Comparison of ENCODE assay signal across 10 cellular contexts in the genomic region with DNA sequence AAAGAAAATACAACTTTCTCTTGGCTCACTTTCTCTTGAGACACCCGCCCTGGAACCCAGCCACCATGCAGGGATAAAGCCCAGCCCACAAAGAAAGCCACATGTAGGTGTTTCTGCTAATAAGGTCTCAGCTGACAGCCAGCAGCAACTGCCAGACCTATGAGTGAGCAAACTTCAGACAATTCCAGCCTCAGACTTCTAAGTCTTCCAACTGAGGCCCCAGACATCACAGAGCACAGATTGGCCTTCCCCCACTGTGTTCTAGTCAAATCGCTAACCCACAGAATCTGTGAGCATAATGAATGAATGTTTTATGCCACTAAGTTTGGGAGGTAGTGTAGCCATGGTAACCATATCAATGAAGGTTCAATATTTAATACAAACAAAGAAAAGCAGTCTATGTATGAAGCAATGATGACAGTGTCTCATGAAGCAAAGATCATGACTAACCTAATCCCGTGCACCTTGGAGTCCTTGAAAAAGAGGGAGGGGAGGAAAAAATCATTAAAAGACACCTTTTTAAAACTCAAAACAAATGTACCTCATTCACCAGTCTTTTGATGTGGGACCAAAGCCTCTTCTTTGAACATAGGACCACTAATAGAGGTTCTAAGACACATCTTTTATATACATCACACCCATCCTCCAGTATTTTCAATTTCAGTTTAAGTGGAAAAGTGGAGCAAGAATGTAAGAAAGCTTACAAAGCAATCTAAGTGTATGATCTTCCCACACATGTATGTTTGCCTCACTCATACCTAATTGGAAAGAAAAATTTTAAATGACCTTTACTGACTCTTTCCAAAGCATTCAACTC. TPM values are rescaled to one million over a fixed set of nuclear protein-coding genes. Genes with fewer than 3 reads are reported as not detected.
DNase-seq lines count a peak whose midpoint lies in the region; ATAC-seq lines count a peak whose summit lies in the region.
"Had no signal": no experiment of that assay in that cellular context is flagged by ENCODE, and none has a peak within 500 bp of the region (broad histone marks: within the 10 kb centered on the region; RNA-seq: fewer than 3 reads in every experiment).

No MANE protein-coding gene starts in this region.

- H3K4me1 ChIP-seq in ACC112 (ENCODE audit: control insufficient read depth, insufficient read depth, low read length, unreplicated experiment) (peaks cover 10% of the 10 kb centered on the region), GM23248 (ENCODE audit: insufficient read depth) (peaks cover 27% of the 10 kb centered on the region)

- H3K27ac ChIP-seq in ACC112 (ENCODE audit: low read depth, low read length): peak overlapping the region; percentile 22; the same call in 1 of the 2 replicates
- peak overlapping the region; percentile 35 for H3K27ac ChIP-seq in GM23248
- H3K27ac ChIP-seq: BLaER1 treated with 17β-estradiol and CSF1 and Interleukin-3, amounts not matched to agents 10 nM and 100 nM had no signal

- peaks cover 13% of the 10 kb centered on the region for H3K79me2 ChIP-seq in ACC112 (ENCODE audit: control insufficient read depth, insufficient read depth, low read length, unreplicated experiment)
- H3K79me2 ChIP-seq in GM23248 (ENCODE audit: insufficient read depth): peaks cover 15% of the 10 kb centered on the region

- no peaks in the 10 kb centered on the region for H3K9me3 Mint-ChIP-seq in activated T-cell treated with anti-CD3 and anti-CD28 coated beads, Interleukin-2, amount 50 U/mL, for 24 hours

- H2AFZ ChIP-seq in ACC112 (ENCODE audit: low read length, unreplicated experiment): no peak overlapping the region
- no peak overlapping the region for H2AFZ ChIP-seq in GM23248

- no peak for ATAC-seq in GM19395 (IDR thresholded peaks at IDR 0.05; ENCODE audit: unreplicated experiment)
- no peak for ATAC-seq in sciatic nerve

- H3K4me3 Mint-ChIP-seq in activated T-cell treated with anti-CD3 and anti-CD28 coated beads, Interleukin-2, amount 50 U/mL, for 24 hours: peak overlapping the region; percentile 63

- intact Hi-C loops in sciatic nerve (cut with DNase I): no loop called here

- H3K4me2 ChIP-seq in GM23248 (ENCODE audit: unreplicated experiment): peak overlapping the region; percentile 3
- H3K4me2 ChIP-seq: BLaER1 treated with 17β-estradiol and CSF1 and Interleukin-3, amounts not matched to agents 10 nM and 100 nM had no signal

- WGBS in GM23248 (ENCODE audit: low coverage in 1 of 2, low lambda C conversion rate in 2 of 2, missing lambda C conversion rate in 2 of 2), 2 experiments: 87 to 95% methylated on average over 3 of the region's 3 CpGs

- no peak overlapping the region for H3K9ac ChIP-seq in GM23248
- H3K9ac ChIP-seq: BLaER1 treated with 17β-estradiol and CSF1 and Interleukin-3, amounts not matched to agents 10 nM and 100 nM had no signal

- H4K20me1 ChIP-seq in GM23248 (ENCODE audit: insufficient read depth): no peaks in the 10 kb centered on the region

- H3K27me3 ChIP-seq in ACC112 (ENCODE audit: insufficient read depth, low read length): no peaks in the 10 kb centered on the region
- H3K27me3 ChIP-seq in GM23248 (replicated peaks; ENCODE audit: insufficient read depth): no peaks in the 10 kb centered on the region
- H3K27me3 ChIP-seq: BLaER1 treated with 17β-estradiol and CSF1 and Interleukin-3, amounts not matched to agents 10 nM and 100 nM; MG63 had no signal

- H3K4me1 Mint-ChIP-seq in activated T-cell treated with anti-CD3 and anti-CD28 coated beads, Interleukin-2, amount 50 U/mL, for 24 hours (ENCODE audit: low read depth): peaks cover 58% of the 10 kb centered on the region

- H3K4me3 ChIP-seq in ACC112 (ENCODE audit: low read depth, low read length) (no peak overlapping the region), GM23248 (no peak overlapping the region)
- H3K4me3 ChIP-seq: BLaER1 treated with 17β-estradiol and CSF1 and Interleukin-3, amounts not matched to agents 10 nM and 100 nM; MG63 had no signal

- H3K36me3 Mint-ChIP-seq in activated T-cell treated with anti-CD3 and anti-CD28 coated beads, Interleukin-2, amount 50 U/mL, for 24 hours (ENCODE audit: low read depth): peaks cover 64% of the 10 kb centered on the region

- no peaks in the 10 kb centered on the region for H3K27me3 Mint-ChIP-seq in activated T-cell treated with anti-CD3 and anti-CD28 coated beads, Interleukin-2, amount 50 U/mL, for 24 hours

- no peaks in the 10 kb centered on the region; the same call in 1 of the 2 replicates for H3K36me3 ChIP-seq in ACC112 (ENCODE audit: insufficient read depth, low read length)
- H3K36me3 ChIP-seq in GM23248 (ENCODE audit: low read depth): peaks cover 12% of the 10 kb centered on the region; the same call in 1 of the 2 replicates

- no peaks in the 10 kb centered on the region for H3K9me2 ChIP-seq in GM23248 (ENCODE audit: insufficient read depth)

- peak overlapping the region; percentile 96 for H3K27ac Mint-ChIP-seq in activated T-cell treated with anti-CD3 and anti-CD28 coated beads, Interleukin-2, amount 50 U/mL, for 24 hours

- peaks cover 29% of the 10 kb centered on the region for H3F3A ChIP-seq in GM23248 (ENCODE audit: insufficient read depth)

- H3K9me3 ChIP-seq in GM23248 (ENCODE audit: low read depth): no peaks in the 10 kb centered on the region
- H3K9me3 ChIP-seq: BLaER1 treated with 17β-estradiol and CSF1 and Interleukin-3, amounts not matched to agents 10 nM and 100 nM; MG63 had no signal

- in situ Hi-C loops in GM23248 (cut with MboI): no loop called here

- DNase-seq in GM23248: peak; percentile 49
- peak; percentile 49 for DNase-seq in activated T-cell treated with anti-CD3 and anti-CD28 coated beads, Interleukin-2, amount 50 U/mL, for 24 hours
- DNase-seq in kidney tubule cell (ENCODE audit: low spot score): peak; percentile 22
- no peak for DNase-seq in sciatic nerve (ENCODE audit: low spot score)
- no peak for DNase-seq in putamen (ENCODE audit: low spot score)
- no peak for DNase-seq in SIG-M5 treated with dmso at 0.1 percent for 504 hours (lab: John Stamatoyannopoulos, UW; ENCODE audit: unreplicated experiment)
- DNase-seq: MG63 had no signal

RNA-seq across cellular contexts. Expression of a gene that starts 6.2 kb away (rescaled TPM):
- total RNA-seq in GM23248 (2014; rRNA removed; shearing (Covaris generic)): 2.9 and 9.8 TPM in 2 replicates
- 14.7 and 16.6 TPM in 2 replicates for polyA plus RNA-seq in GM23248 (2016; fragmentation: Nextera tagmentation; extraction: Ambion mirVana)
- total RNA-seq in sciatic nerve: 21.1 TPM

RNA-seq across cellular contexts. Expression of a gene that starts 24.6 kb away (rescaled TPM):
- total RNA-seq in GM23248 (2014; rRNA removed; shearing (Covaris generic)): 24.4 and 29.1 TPM in 2 replicates
- 12.6 and 12.7 TPM in 2 replicates for polyA plus RNA-seq in GM23248 (2016; fragmentation: Nextera tagmentation; extraction: Ambion mirVana)
- 3.2 TPM for total RNA-seq in sciatic nerve

Comparison
In these comparisons a context has a peak if more than half of its experiments do, and no peak if none do; other contexts are left out.
1. DNase-seq: peak in GM23248 (single experiment), activated T-cell treated with anti-CD3 and anti-CD28 coated beads, Interleukin-2, amount 50 U/mL, for 24 hours (single experiment) and kidney tubule cell (single experiment); none in sciatic nerve (single experiment), putamen (single experiment) and SIG-M5 treated with dmso at 0.1 percent for 504 hours (single experiment).